ENCODE assay signal across 1 cellular context in genomic region chr12:71685312-71685906, GRCh38.
TF ChIP-seq lines count a peak whose summit lies in the region.

No MANE protein-coding gene starts in this region.

TF ChIP-seq in GM23338, 12 proteins besides CTCF, POLR2A, EP300 and RAD21 (continued from another document):
- TF ChIP-seq ZNF462 (CRISPR knock-in tag; IDR thresholded peaks at IDR 0.05) (no peak), ZNF331 (CRISPR knock-in tag; IDR thresholded peaks at IDR 0.05; ENCODE audit: low read depth) (no peak), NANOG (IDR thresholded peaks at IDR 0.05; ENCODE audit: borderline replicate concordance) (no peak)
